In genomic region chr2:208127090-208127489, GRCh38 we compare ENCODE assay signal across 39 cellular contexts. TPM values are rescaled to one million over a fixed set of nuclear protein-coding genes. Genes with fewer than 3 reads are reported as not detected.
"Had no signal": no experiment of that assay in that cellular context is flagged by ENCODE, and none has a peak within 500 bp of the region (broad histone marks: within the 10 kb centered on the region; RNA-seq: fewer than 3 reads in every experiment).

No MANE protein-coding gene starts in this region.

- DNase-seq: Kasumi-1, MG63, MM.1S, MV-4-11, NCI-H1048, NCI-H1092, NCI-H1092 treated with DMSO at 0.1 percent for 48 hours, NCI-H1105, NCI-H1105 treated with DMSO at 0.1 percent for 48 hours, NCI-H1417, NCI-H1417 treated with DMSO at 0.1 percent for 48 hours, NCI-H1436, NCI-H1436 treated with DMSO at 0.1 percent for 48 hours, NCI-H146, NCI-H1694, NCI-H1694 treated with DMSO at 0.1 percent for 48 hours, NCI-H187, NCI-H187 treated with DMSO at 0.1 percent for 48 hours, NCI-H1930, NCI-H2029, NCI-H2029 treated with DMSO at 0.1 percent for 48 hours, NCI-H2081, NCI-H2081 treated with DMSO at 0.1 percent for 48 hours, NCI-H2107, NCI-H2171, NCI-H2171 treated with DMSO at 0.1 percent for 48 hours, NCI-H2227 treated with DMSO at 0.1 percent for 48 hours, NCI-H226, NCI-H345, NCI-H446, NCI-H446 treated with DMSO at 0.1 percent for 48 hours, NCI-H510A, NCI-H510A treated with DMSO at 0.1 percent for 48 hours, NCI-H524, NCI-H524 treated with DMSO at 0.1 percent for 48 hours had no signal

- H3K9me3 ChIP-seq: MG63 had no signal

- H3K27me3 ChIP-seq: MG63 had no signal

- H3K4me3 ChIP-seq: MG63 had no signal

- H3K36me3 ChIP-seq: MG63 had no signal

RNA-seq across cellular contexts. Expression of gene CRYGC, which starts 2.5 kb away (rescaled TPM):
- total RNA-seq: LHCN-M2, M059J, MCF 10A, NCI-H460 had no signal

RNA-seq across cellular contexts. Expression of gene CRYGD, which starts 2.8 kb away (rescaled TPM):
- total RNA-seq: LHCN-M2, M059J, MCF 10A, NCI-H460 had no signal

RNA-seq across cellular contexts. Expression of gene CRYGB, which starts 18.9 kb away (rescaled TPM):
- total RNA-seq: LHCN-M2, M059J, MCF 10A, NCI-H460 had no signal

RNA-seq across cellular contexts. Expression of gene CRYGA, which starts 36.3 kb away (rescaled TPM):
- total RNA-seq: LHCN-M2, M059J, MCF 10A, NCI-H460 had no signal
